Comparison of ENCODE assay signal across 14 cellular contexts in the genomic region with DNA sequence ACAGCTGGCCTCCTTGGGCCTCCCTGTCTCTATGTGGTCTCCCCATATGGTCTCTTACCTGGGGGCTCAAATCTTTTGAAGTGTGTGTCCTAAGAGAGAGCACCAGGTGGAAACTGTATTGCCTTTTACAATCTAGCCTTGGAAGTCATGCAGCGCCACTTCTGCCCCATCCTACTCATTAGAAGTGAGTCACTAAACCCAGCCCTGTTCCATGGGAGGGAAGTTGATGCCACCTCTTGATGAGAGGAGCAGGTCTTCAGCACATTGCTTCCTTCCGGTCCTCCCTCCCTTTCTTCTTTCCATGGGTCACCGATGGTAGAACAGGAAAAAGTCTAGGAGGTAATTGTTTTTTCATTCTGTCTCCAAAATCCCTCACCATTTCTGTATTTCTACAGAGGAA.
DNase-seq lines count a peak whose midpoint lies in the region; ATAC-seq and TF ChIP-seq lines count a peak whose summit lies in the region.
"Had no signal": no experiment of that assay in that cellular context is flagged by ENCODE, and none has a peak within 500 bp of the region (broad histone marks: within the 10 kb centered on the region; RNA-seq: fewer than 3 reads in every experiment).

No MANE protein-coding gene starts in this region.

- H3K27ac ChIP-seq in GM23338 (ENCODE audit: low read depth), result no peak overlapping the region
- H3K27ac ChIP-seq: BLaER1 had no signal

- H3K27ac Mint-ChIP-seq in GM23338 (no peak overlapping the region), immature natural killer cell (no peak overlapping the region)
- H3K27ac Mint-ChIP-seq: CD8-positive, alpha-beta memory T cell; H9 had no signal

- ATAC-seq in GM23338, result no peak
- ATAC-seq in GM21390 (IDR thresholded peaks at IDR 0.05; ENCODE audit: unreplicated experiment), result no peak

- H3K4me2 ChIP-seq in GM23338, result no peak overlapping the region
- H3K4me2 ChIP-seq: BLaER1 had no signal

- DNase-seq in Daoy (ENCODE audit: low read depth) (peak; percentile 25), M059J (ENCODE audit: low read depth) (peak; percentile 63), SW480 (ENCODE audit: low spot score) (peak; percentile 21), kidney tubule cell (ENCODE audit: low spot score) (peak; percentile 26), GM23338 (ENCODE audit: low spot score) (no peak), immature natural killer cell (no peak)
- DNase-seq: Caco-2; CD8-positive, alpha-beta memory T cell; GOT3; H9; IMR-90; KBM-7 had no signal

- no peak for TF ChIP-seq CTCF in GM23338 (conservative IDR thresholded peaks at IDR 0.05; ENCODE audit: low read depth in 2 of 2)

- H3K79me2 ChIP-seq in GM23338 (replicated peaks; ENCODE audit: insufficient read depth), result no peaks in the 10 kb centered on the region

- peaks cover 75% of the 10 kb centered on the region for H3K27me3 ChIP-seq in GM23338 (ENCODE audit: insufficient read depth)
- H3K27me3 ChIP-seq: BLaER1 had no signal

- peaks cover 11% of the 10 kb centered on the region for H3K4me1 ChIP-seq in GM23338 (ENCODE audit: insufficient read depth)
- H3K4me1 ChIP-seq: BLaER1 had no signal

- H3K36me3 Mint-ChIP-seq in GM23338 (ENCODE audit: low read depth) (no peaks in the 10 kb centered on the region), immature natural killer cell (no peaks in the 10 kb centered on the region)
- H3K36me3 Mint-ChIP-seq: CD8-positive, alpha-beta memory T cell had no signal

- H3K4me3 Mint-ChIP-seq in GM23338 (no peak overlapping the region), immature natural killer cell (no peak overlapping the region)
- H3K4me3 Mint-ChIP-seq: CD8-positive, alpha-beta memory T cell; H9 had no signal

- no peak overlapping the region for H2AFZ ChIP-seq in GM23338

- H3K4me1 Mint-ChIP-seq in GM23338 (peaks cover 17% of the 10 kb centered on the region), immature natural killer cell (no peaks in the 10 kb centered on the region)
- H3K4me1 Mint-ChIP-seq: CD8-positive, alpha-beta memory T cell had no signal

- H3K36me3 ChIP-seq in GM23338 (ENCODE audit: insufficient read depth), result no peaks in the 10 kb centered on the region
- H3K36me3 ChIP-seq: BLaER1 had no signal

- no peak overlapping the region for H3K4me3 ChIP-seq in GM23338
- H3K4me3 ChIP-seq: BLaER1 had no signal

- H3K9me3 Mint-ChIP-seq in GM23338 (peaks cover 9% of the 10 kb centered on the region; the same call in 2 of the 3 replicates), immature natural killer cell (peaks cover 0 to 10% (median under 1%) of the 10 kb centered on the region in 6 donors)

- H3K27me3 Mint-ChIP-seq in GM23338 (ENCODE audit: insufficient read depth, low read depth, poor library complexity) (peaks cover 49% of the 10 kb centered on the region), immature natural killer cell (ENCODE audit: low read depth in 3 of 3) (peaks cover 0 to 7% (median 3%) of the 10 kb centered on the region in 3 donors)
- H3K27me3 Mint-ChIP-seq: CD8-positive, alpha-beta memory T cell had no signal

- no peaks in the 10 kb centered on the region for H3F3A ChIP-seq in GM23338 (replicated peaks; ENCODE audit: low read depth)

- H3K9me2 ChIP-seq in GM23338 (ENCODE audit: insufficient read depth), result no peaks in the 10 kb centered on the region

- H4K20me1 ChIP-seq in GM23338 (replicated peaks; ENCODE audit: insufficient read depth), result no peaks in the 10 kb centered on the region; the same call in 1 of the 2 replicates
- H4K20me1 ChIP-seq: BLaER1 had no signal

TF ChIP-seq in GM23338, 12 proteins besides CTCF, POLR2A, EP300 and RAD21:
- TF ChIP-seq POLR2AphosphoS5 (IDR thresholded peaks at IDR 0.05; ENCODE audit: low read depth) (no peak), JUNB (IDR thresholded peaks at IDR 0.05; ENCODE audit: unreplicated experiment) (no peak), CREB1 (CRISPR knock-in tag; IDR thresholded peaks at IDR 0.05; ENCODE audit: low read depth) (no peak), STAT1 (IDR thresholded peaks at IDR 0.05; ENCODE audit: unreplicated experiment) (no peak)
- TF ChIP-seq, protein P1, sequence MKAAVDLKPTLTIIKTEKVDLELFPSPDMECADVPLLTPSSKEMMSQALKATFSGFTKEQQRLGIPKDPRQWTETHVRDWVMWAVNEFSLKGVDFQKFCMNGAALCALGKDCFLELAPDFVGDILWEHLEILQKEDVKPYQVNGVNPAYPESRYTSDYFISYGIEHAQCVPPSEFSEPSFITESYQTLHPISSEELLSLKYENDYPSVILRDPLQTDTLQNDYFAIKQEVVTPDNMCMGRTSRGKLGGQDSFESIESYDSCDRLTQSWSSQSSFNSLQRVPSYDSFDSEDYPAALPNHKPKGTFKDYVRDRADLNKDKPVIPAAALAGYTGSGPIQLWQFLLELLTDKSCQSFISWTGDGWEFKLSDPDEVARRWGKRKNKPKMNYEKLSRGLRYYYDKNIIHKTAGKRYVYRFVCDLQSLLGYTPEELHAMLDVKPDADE (IDR thresholded peaks at IDR 0.05), result no peak

Comparison
In these comparisons a context has a peak if more than half of its experiments do, and no peak if none do; other contexts are left out.
1. DNase-seq: peak in Daoy (single experiment), M059J (single experiment), SW480 (single experiment) and kidney tubule cell (single experiment); none in GM23338 (single experiment) and immature natural killer cell (0 of 3).